ENCODE assay signal across 21 cellular contexts in the genomic region with DNA sequence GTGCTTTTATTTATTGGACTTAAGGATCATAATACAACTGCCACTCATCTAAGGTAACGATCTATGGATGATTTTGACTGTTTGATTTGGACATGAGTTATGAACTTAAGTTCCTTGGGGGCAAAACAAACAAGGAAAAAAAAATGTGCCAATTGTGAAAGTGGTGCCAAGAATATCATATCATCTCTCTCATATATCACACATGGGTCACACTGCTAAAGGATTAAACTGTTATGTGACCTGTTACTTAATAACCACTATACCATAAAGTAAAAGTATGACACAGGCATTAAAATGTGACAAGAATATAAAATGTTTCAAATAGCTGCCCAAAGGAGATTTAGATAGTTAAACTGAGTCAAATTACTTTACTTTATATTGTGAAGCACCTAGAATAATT.
"Had no signal": no experiment of that assay in that cellular context is flagged by ENCODE, and none has a peak within 500 bp of the region (broad histone marks: within the 10 kb centered on the region; RNA-seq: fewer than 3 reads in every experiment).

No MANE protein-coding gene starts in this region.

- H3K4me3 ChIP-seq: left ventricle myocardium inferior, lung, ovary, right atrium auricular region, right lobe of liver, smooth muscle cell, tibial nerve, uterus had no signal

- FAIRE-seq: kidney had no signal

- H3K27me3 ChIP-seq: ovary, right atrium auricular region, right lobe of liver, tibial nerve, uterus had no signal

- DNase-seq: immature natural killer cell; kidney; left ventricle myocardium inferior; mesendoderm; naive B cell; ovary; right lobe of liver; stimulated activated CD4-positive, alpha-beta T cell treated with anti-CD3 and anti-CD28 coated beads, Interleukin-1b, Interleukin-23, amount 100 ng/mL, for 48 hours; stimulated activated CD4-positive, alpha-beta T cell treated with anti-CD3 and anti-CD28 coated beads, Interleukin-2, amount 100 ng/mL, for 48 hours; stimulated activated CD4-positive, alpha-beta T cell treated with anti-CD3 and anti-CD28 coated beads, Interleukin-4, amount 100 ng/mL, for 4 hours; stimulated activated CD8-positive, alpha-beta memory T cell treated with anti-CD3 and anti-CD28 coated beads, Interleukin-4, amount 100 ng/mL, for 48 hours; stimulated activated naive CD4-positive, alpha-beta T cell treated with Interleukin-2 at 50 U/mL for 16 hours; stimulated activated naive CD8-positive, alpha-beta T cell treated with anti-CD3 and anti-CD28 coated beads, Interleukin-15, amount 100 ng/mL, for 72 hours; substantia nigra; uterus had no signal

- ATAC-seq: natural killer cell treated with Interleukin-12 subunit alpha and Interleukin-12 subunit beta and Interleukin-15 and Interleukin-18, amount 100 ng/mL, for 72 hours; right lobe of liver; stimulated activated memory B cell treated with anti-CD40 and anti-IgM and Interleukin-4, amounts not matched to agents 10 μg/mL and 1 μg/mL and 100 μg/mL, for 72 hours; stimulated activated naive CD8-positive, alpha-beta T cell treated with anti-CD3 and anti-CD28 coated beads, Interleukin-15, amount 100 ng/mL, for 72 hours had no signal

- H3K36me3 ChIP-seq: left ventricle myocardium inferior, ovary, right atrium auricular region, right lobe of liver, tibial nerve, uterus had no signal
